ENCODE assay signal across 8 cellular contexts in genomic region chr3:98734311-98734710, GRCh38. TPM values are rescaled to one million over a fixed set of nuclear protein-coding genes. Genes with fewer than 3 reads are reported as not detected.
DNase-seq lines count a peak whose midpoint lies in the region; ATAC-seq, FAIRE-seq and TF ChIP-seq lines count a peak whose summit lies in the region.

No MANE protein-coding gene starts in this region.

- no peak for ATAC-seq in activated T-cell treated with anti-CD3 and anti-CD28 coated beads, Interleukin-2, amount 50 U/mL, for 72 hours (replicated peaks in 1 of 2)
- no peak for ATAC-seq in activated T-cell treated with anti-CD3 and anti-CD28 coated beads, Interleukin-2, amount 50 U/mL, for 4 hours
- no peak for ATAC-seq in GM12878

- no peak overlapping the region for H3K27ac Mint-ChIP-seq in activated T-cell treated with anti-CD3 and anti-CD28 coated beads, Interleukin-2, amount 50 U/mL, for 72 hours
- H3K27ac Mint-ChIP-seq in type B pancreatic cell: peak overlapping the region; percentile 93

- H3K79me2 ChIP-seq in GM12878 (ENCODE audit: control insufficient read depth, insufficient read depth, low read length): peaks cover 37% of the 10 kb centered on the region

- H3K4me1 Mint-ChIP-seq in activated T-cell treated with anti-CD3 and anti-CD28 coated beads, Interleukin-2, amount 50 U/mL, for 72 hours (ENCODE audit: low read depth): peaks cover 16% of the 10 kb centered on the region
- H3K4me1 Mint-ChIP-seq in activated T-cell treated with anti-CD3 and anti-CD28 coated beads, Interleukin-2, amount 50 U/mL, for 4 hours (ENCODE audit: low read depth): peaks cover 17% of the 10 kb centered on the region
- peaks cover 22% of the 10 kb centered on the region for H3K4me1 Mint-ChIP-seq in type B pancreatic cell (ENCODE audit: unreplicated experiment)

- no peaks in the 10 kb centered on the region for H3K36me3 ChIP-seq in GM12878 (ENCODE audit: control insufficient read depth in 2 of 2, insufficient read depth in 2 of 2, low read length in 1 of 2)
- H3K36me3 ChIP-seq in liver (ENCODE audit: control insufficient read depth in 4 of 4, insufficient read depth in 3 of 4, low read depth in 1 of 4, low read length in 3 of 4): peaks cover 0 to 8% (median 1%) of the 10 kb centered on the region in 4 donors

- SMC1A ChIA-PET in GM12878 (lab: Charles Lee; ENCODE audit: uncharacterized antibody, unreplicated experiment): interaction anchor here (0.7 to 4.8 kb wide), 18 partner anchors 10 to 186 kb away, joined by 3 to 51 read pairs (median 7); partner anchors contain the start of gene ST3GAL6

- TF ChIP-seq RAD21 in GM12878 (IDR thresholded peaks at IDR 0.05; ENCODE audit: insufficient read depth, low read depth, low read length): no peak
- no peak for TF ChIP-seq RAD21 in liver (IDR thresholded peaks at IDR 0.05)

- no peak for TF ChIP-seq EP300 in GM12878 (IDR thresholded peaks at IDR 0.05; ENCODE audit: borderline replicate concordance in 1 of 2, control insufficient read depth in 1 of 2, low read depth in 2 of 2, low read length in 2 of 2)

- H3K27me3 Mint-ChIP-seq in activated T-cell treated with anti-CD3 and anti-CD28 coated beads, Interleukin-2, amount 50 U/mL, for 72 hours (ENCODE audit: low read depth): peaks cover 68% of the 10 kb centered on the region
- H3K27me3 Mint-ChIP-seq in activated T-cell treated with anti-CD3 and anti-CD28 coated beads, Interleukin-2, amount 50 U/mL, for 4 hours (ENCODE audit: low read depth): peaks cover 62% of the 10 kb centered on the region
- peaks cover 4% of the 10 kb centered on the region for H3K27me3 Mint-ChIP-seq in type B pancreatic cell

- CTCF ChIA-PET in GM12878 (lab: Yijun Ruan, JAX): interaction anchor here (0.7 to 1.8 kb wide), 5 partner anchors 14 to 201 kb away, joined by 3 to 6 read pairs (median 5); no protein-coding TSS in a partner anchor

- TF ChIP-seq POLR2A in GM12878 (IDR thresholded peaks at IDR 0.05; ENCODE audit: low read depth, low read length): no peak

- no peaks in the 10 kb centered on the region for H3K27me3 ChIP-seq in GM12878 (replicated peaks in 1 of 2; ENCODE audit: control insufficient read depth in 2 of 2, insufficient read depth in 2 of 2, low read length in 1 of 2)
- no peaks in the 10 kb centered on the region for H3K27me3 ChIP-seq in liver (ENCODE audit: control insufficient read depth in 4 of 4, insufficient read depth in 4 of 4, low read length in 3 of 4)

- no TSS peak for BruUV-seq in GM12878 (replicated peaks; lab: Mats Ljungman, UMichigan)

- H3K9me3 ChIP-seq in GM12878 (replicated peaks; ENCODE audit: control insufficient read depth, insufficient read depth, low read length): no peaks in the 10 kb centered on the region
- H3K9me3 ChIP-seq in liver (ENCODE audit: control insufficient read depth in 4 of 4, low read length in 3 of 4): no peaks in the 10 kb centered on the region

- no peaks in the 10 kb centered on the region for H4K20me1 ChIP-seq in GM12878 (ENCODE audit: control insufficient read depth, insufficient read depth)

- H3K4me1 ChIP-seq in GM12878 (ENCODE audit: control insufficient read depth, insufficient read depth, low read length) (no peaks in the 10 kb centered on the region), liver (ENCODE audit: control insufficient read depth in 4 of 4, insufficient read depth in 4 of 4, low read length in 3 of 4) (peaks cover 9 to 30% (median 16%) of the 10 kb centered on the region in 4 donors)

- H3K9ac ChIP-seq in GM12878 (ENCODE audit: control insufficient read depth, insufficient read depth, low read length): peak overlapping the region; percentile 73; the same call in 1 of the 2 replicates
- H3K9ac ChIP-seq in liver (ENCODE audit: low read depth in 1 of 2, low read length in 2 of 2): peak overlapping the region; percentile 49 to 97

- TF ChIP-seq CTCF in GM12878 (IDR thresholded peaks at IDR 0.05 in 2 of 3, conservative IDR thresholded peaks at IDR 0.05 in 1 of 3; ENCODE audit: control insufficient read depth in 2 of 3, extremely low read depth in 1 of 3, insufficient read depth in 1 of 3, low read depth in 3 of 3, low read length in 3 of 3) (no peak), liver (IDR thresholded peaks at IDR 0.05; ENCODE audit: low read depth, low read length, missing input control) (no peak), type B pancreatic cell (conservative IDR thresholded peaks at IDR 0.05) (no peak)

- intact Hi-C loops in GM12878 (cut with micrococcal nuclease; ENCODE audit: unreplicated experiment) (loop anchor here (5.0 kb wide), 2 partner anchors 38 to 202 kb away; partner anchors contain the start of gene GPR15), posterior vena cava (cut with DNase I) (no loop called here)

- H3K4me3 ChIP-seq in GM12878: peak overlapping the region; percentile 80
- peak overlapping the region; percentile 89 to 97 (median 96) for H3K4me3 ChIP-seq in liver (ENCODE audit: low read depth in 1 of 3, low read length in 3 of 3)

- no peak overlapping the region; the same call in 1 of the 2 replicates for H2AFZ ChIP-seq in GM12878 (ENCODE audit: control insufficient read depth, low read depth, low read length)

- no peaks in the 10 kb centered on the region for H3K9me3 Mint-ChIP-seq in activated T-cell treated with anti-CD3 and anti-CD28 coated beads, Interleukin-2, amount 50 U/mL, for 72 hours
- no peaks in the 10 kb centered on the region for H3K9me3 Mint-ChIP-seq in activated T-cell treated with anti-CD3 and anti-CD28 coated beads, Interleukin-2, amount 50 U/mL, for 4 hours
- H3K9me3 Mint-ChIP-seq in type B pancreatic cell: peaks cover 5% of the 10 kb centered on the region

- in situ Hi-C loops in GM12878 (cut with MboI): no loop called here

- H3K4me2 ChIP-seq in GM12878 (ENCODE audit: control insufficient read depth, insufficient read depth): peak overlapping the region; percentile 73

- 21% methylated on average over 4 of the region's 4 CpGs for WGBS in GM12878 (ENCODE audit: insufficient coverage, insufficient replicate concordance, low lambda C conversion rate, missing lambda C conversion rate)
- 26% methylated on average over 4 of the region's 4 CpGs for WGBS in liver

- peak overlapping the region; percentile 85 to 91 for H3K4me3 Mint-ChIP-seq in activated T-cell treated with anti-CD3 and anti-CD28 coated beads, Interleukin-2, amount 50 U/mL, for 72 hours
- no peak overlapping the region for H3K4me3 Mint-ChIP-seq in activated T-cell treated with anti-CD3 and anti-CD28 coated beads, Interleukin-2, amount 50 U/mL, for 4 hours
- H3K4me3 Mint-ChIP-seq in type B pancreatic cell: peak overlapping the region; percentile 98

- FAIRE-seq in GM12878 (lab: Jason Lieb, UNC): no peak

- RAD21 ChIA-PET in GM12878 (lab: Charles Lee; ENCODE audit: unreplicated experiment): interaction anchor here (1.1 to 7.4 kb wide), 13 partner anchors 8 to 147 kb away, joined by 3 to 48 read pairs (median 6); no protein-coding TSS in a partner anchor

- no peaks in the 10 kb centered on the region for H3K36me3 Mint-ChIP-seq in activated T-cell treated with anti-CD3 and anti-CD28 coated beads, Interleukin-2, amount 50 U/mL, for 72 hours (ENCODE audit: insufficient read depth in 2 of 2)
- H3K36me3 Mint-ChIP-seq in activated T-cell treated with anti-CD3 and anti-CD28 coated beads, Interleukin-2, amount 50 U/mL, for 4 hours (ENCODE audit: insufficient read depth): no peaks in the 10 kb centered on the region
- H3K36me3 Mint-ChIP-seq in type B pancreatic cell: peaks cover 20% of the 10 kb centered on the region

- POLR2A ChIA-PET in GM12878 (lab: Charles Lee): interaction anchor here (1.0 to 5.3 kb wide), 8 partner anchors 10 to 178 kb away, joined by 3 to 43 read pairs (median 4); partner anchors contain the start of gene ST3GAL6

- no peak for DNase-seq in activated T-cell treated with anti-CD3 and anti-CD28 coated beads, Interleukin-2, amount 50 U/mL, for 72 hours
- no peak for DNase-seq in activated T-cell treated with anti-CD3 and anti-CD28 coated beads, Interleukin-2, amount 50 U/mL, for 4 hours
- no peak for DNase-seq in GM12878 (ENCODE audit: low read depth, low spot score)
- DNase-seq in type B pancreatic cell (ENCODE audit: extremely low spot score, unreplicated experiment): no peak
- DNase-seq in NCI-H146 (lab: John Stamatoyannopoulos, UW): no peak
- DNase-seq in posterior vena cava (ENCODE audit: low spot score): no peak
- DNase-seq in 8988T: no peak

- no peak overlapping the region; the same call in 1 of the 2 replicates for H3K27ac ChIP-seq in GM12878 (ENCODE audit: control insufficient read depth, insufficient read depth)
- peak overlapping the region; percentile 90 to 94 for H3K27ac ChIP-seq in liver (ENCODE audit: low read depth in 1 of 2, low read length in 2 of 2)

TF ChIP-seq in liver, 16 proteins besides CTCF, POLR2A, EP300 and RAD21 (continues in another document):
- TF ChIP-seq RXRA (IDR thresholded peaks at IDR 0.05) (no peak), ATF3 (IDR thresholded peaks at IDR 0.05) (no peak), GABPA (IDR thresholded peaks at IDR 0.05 in 1 of 2, conservative IDR thresholded peaks at IDR 0.05 in 1 of 2) (no peak)

RNA-seq across cellular contexts. Expression of gene ST3GAL6, which starts 28.8 kb away (rescaled TPM):
- 1 to 10 TPM in 1 of 2 donors, under 1 TPM in 1; 0.07 to 1.5 TPM for total RNA-seq in activated T-cell treated with anti-CD3 and anti-CD28 coated beads, Interleukin-2, amount 50 U/mL, for 72 hours
- under 1 TPM in 1 of 3 donors, not detected in 2; 0.24 TPM for total RNA-seq in activated T-cell treated with anti-CD3 and anti-CD28 coated beads, Interleukin-2, amount 50 U/mL, for 4 hours
- 172 and 176 TPM in 2 replicates for total RNA-seq in GM12878 (2013; cell fraction: nucleolus; rRNA removed)
- 35.4 and 43.9 TPM in 2 replicates for total RNA-seq in GM12878 (2014; rRNA removed)
- total RNA-seq in GM12878 (2014; rRNA removed; fragmentation: Illumina TruSeq; extraction: Trizol): 38.6 and 39.2 TPM in 2 replicates
- 36.2 TPM in 2 replicates for total RNA-seq in GM12878 (2021)
- 3.2 TPM for polyA plus RNA-seq in GM12878 (2011; ENCODE audit: low read depth)
- polyA plus RNA-seq in GM12878 (2011; rRNA removed): 20.2 and 31.3 TPM in 2 replicates
- 6.9 and 9.8 TPM in 2 replicates for polyA plus RNA-seq in GM12878 (2011; cell fraction: cytosol; rRNA removed)
- polyA plus RNA-seq in GM12878 (2011; cell fraction: nucleus; rRNA removed): 21.4 and 27.9 TPM in 2 replicates
- polyA plus RNA-seq in GM12878 (2012): 6.3 and 11.1 TPM in 2 replicates
- 38.8 and 58.0 TPM in 2 replicates for polyA plus RNA-seq in GM12878 (2014; fragmentation: Illumina TruSeq; extraction: Trizol)
- 10 to 100 TPM; 19.5 to 31.4 TPM for polyA plus RNA-seq in GM12878 (2014; fragmentation: Nextera tagmentation; extraction: Ambion mirVana)
- polyA plus RNA-seq in GM12878 (2014; rRNA removed): 32.4 and 41.2 TPM in 2 replicates
- polyA plus RNA-seq in GM12878 (2016; fragmentation: Nextera tagmentation; extraction: Ambion mirVana): 10 to 100 TPM; 38.8 to 40.4 TPM
- polyA minus RNA-seq in GM12878 (2011; rRNA and poly(A)+ RNA removed): 10.3 and 13.2 TPM in 2 replicates
- 7.8 and 8.3 TPM in 2 replicates for polyA minus RNA-seq in GM12878 (2011; cell fraction: cytosol; rRNA and poly(A)+ RNA removed)
- polyA minus RNA-seq in GM12878 (2011; cell fraction: nucleus; rRNA and poly(A)+ RNA removed): 25.9 and 40.0 TPM in 2 replicates
- total RNA-seq in liver: 10 to 100 TPM; 20.0 to 79.7 TPM
- 10 to 100 TPM; 17.3 to 38.9 TPM for polyA plus RNA-seq in liver
- total RNA-seq in type B pancreatic cell (ENCODE audit: low replicate concordance): 16.5 and 21.9 TPM in 2 replicates
- 1 to 10 TPM; 6.8 to 7.5 TPM for total RNA-seq in posterior vena cava
